ENCODE assay signal across 11 cellular contexts in the genomic region with DNA sequence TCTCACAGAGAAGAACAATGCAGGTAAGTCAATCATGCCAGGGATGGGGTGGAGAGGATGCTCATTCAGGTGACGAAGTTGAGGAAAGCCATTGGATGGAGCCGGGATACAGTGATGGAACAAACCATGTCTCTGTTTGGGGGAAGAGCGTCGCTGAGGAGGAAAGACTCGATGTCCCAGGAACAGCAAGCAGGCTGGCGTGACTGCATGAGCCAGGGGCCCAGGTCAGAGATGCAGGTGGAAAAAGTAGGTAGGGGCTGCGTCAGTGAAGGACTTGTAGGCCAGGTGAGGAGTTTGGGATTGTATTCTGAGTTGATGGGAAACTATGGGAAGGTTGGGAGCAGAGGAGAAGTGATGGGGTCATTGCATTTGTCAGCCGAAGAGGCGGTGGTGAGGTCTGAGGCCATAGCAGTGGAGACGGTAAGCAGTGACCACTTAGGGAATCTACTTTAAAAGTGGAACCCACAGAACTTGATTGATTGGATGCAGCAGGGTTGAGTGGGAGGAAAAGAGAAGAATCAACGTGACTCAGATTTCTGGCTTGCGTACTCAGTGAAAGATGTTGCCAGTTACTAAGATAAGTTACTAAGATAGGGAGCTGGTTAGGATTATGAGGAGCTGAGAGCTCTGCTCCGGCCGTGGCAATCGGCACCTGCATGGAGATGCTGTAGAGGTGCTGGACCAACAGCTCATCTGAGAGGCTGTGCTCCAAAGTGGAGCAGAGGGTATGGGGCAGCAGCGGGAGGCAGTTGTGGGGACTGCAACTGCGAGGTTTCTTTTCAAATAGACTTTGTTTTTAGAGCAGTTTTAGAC. TPM values are rescaled to one million over a fixed set of nuclear protein-coding genes. Genes with fewer than 3 reads are reported as not detected.
DNase-seq lines count a peak whose midpoint lies in the region; ATAC-seq and TF ChIP-seq lines count a peak whose summit lies in the region.
"Had no signal": no experiment of that assay in that cellular context is flagged by ENCODE, and none has a peak within 500 bp of the region (broad histone marks: within the 10 kb centered on the region; RNA-seq: fewer than 3 reads in every experiment).

No MANE protein-coding gene starts in this region.

- peak; percentile 54 for DNase-seq in activated naive CD4-positive, alpha-beta T cell treated with anti-CD3 and anti-CD28 coated beads for 36 hours
- no peak for DNase-seq in activated naive CD4-positive, alpha-beta T cell treated with Interleukin-2 at 50 U/mL for 16 hours
- DNase-seq in RWPE1 (ENCODE audit: low spot score) (peak; percentile 19), body of pancreas (peak in 1 of 4 donors; percentile 30), renal cortical epithelial cell (ENCODE audit: low read depth) (peak; percentile 45), T1000 (lab: John Stamatoyannopoulos, UW) (no peak), suprapubic skin (ENCODE audit: low spot score in 2 of 2) (no peak)
- DNase-seq: NCI-H2029; RPMI8226; stimulated activated CD4-positive, alpha-beta T cell treated with anti-CD3 and anti-CD28 coated beads, Interleukin-12 subunit alpha, Interleukin-12 subunit beta, amount 100 ng/mL, for 4 hours had no signal

- no peaks in the 10 kb centered on the region for H3K27me3 Mint-ChIP-seq in activated naive CD4-positive, alpha-beta T cell treated with anti-CD3 and anti-CD28 coated beads for 36 hours (ENCODE audit: low read depth)

- H3K4me1 ChIP-seq in body of pancreas (no peaks in the 10 kb centered on the region), suprapubic skin (peaks cover 18% of the 10 kb centered on the region)

- H3K9me3 Mint-ChIP-seq in activated naive CD4-positive, alpha-beta T cell treated with anti-CD3 and anti-CD28 coated beads for 36 hours = no peaks in the 10 kb centered on the region

- no peaks in the 10 kb centered on the region for H3K36me3 ChIP-seq in body of pancreas (replicated peaks in 1 of 2; ENCODE audit: insufficient read depth in 1 of 2, low read depth in 2 of 2)
- H3K36me3 ChIP-seq in suprapubic skin = no peaks in the 10 kb centered on the region

- intact Hi-C loops in activated naive CD4-positive, alpha-beta T cell treated with anti-CD3 and anti-CD28 coated beads for 36 hours (cut with micrococcal nuclease) = no loop called here
- intact Hi-C loops in body of pancreas (cut with DNase I) = no loop called here

- peak overlapping the region; percentile 19 for H3K4me3 Mint-ChIP-seq in activated naive CD4-positive, alpha-beta T cell treated with anti-CD3 and anti-CD28 coated beads for 36 hours

- peak overlapping the region; percentile 59 for H3K27ac Mint-ChIP-seq in activated naive CD4-positive, alpha-beta T cell treated with anti-CD3 and anti-CD28 coated beads for 36 hours

- no peak overlapping the region for H3K4me3 ChIP-seq in body of pancreas
- H3K4me3 ChIP-seq in suprapubic skin = no peak overlapping the region

- no peak for TF ChIP-seq EP300 in suprapubic skin (IDR thresholded peaks at IDR 0.05)

- peaks cover 55% of the 10 kb centered on the region for H3K4me1 Mint-ChIP-seq in activated naive CD4-positive, alpha-beta T cell treated with anti-CD3 and anti-CD28 coated beads for 36 hours (ENCODE audit: low read depth)

- TF ChIP-seq CTCF in RWPE1 (conservative IDR thresholded peaks at IDR 0.05; ENCODE audit: low read depth) (no peak), body of pancreas (IDR thresholded peaks at IDR 0.05) (no peak), suprapubic skin (IDR thresholded peaks at IDR 0.05) (no peak)

- CTCF ChIA-PET in activated naive CD4-positive, alpha-beta T cell treated with anti-CD3 and anti-CD28 coated beads for 36 hours (lab: Charles Lee) = interaction anchor here (1.5 to 4.1 kb wide), 4 partner anchors 9 to 24 kb away, joined by 4 to 26 read pairs (median 13); no protein-coding TSS in a partner anchor
- CTCF ChIA-PET in RWPE1 (lab: Yijun Ruan, JAX) = no interaction called here

- H3K27ac ChIP-seq in RWPE1 = no peak overlapping the region
- no peak overlapping the region for H3K27ac ChIP-seq in body of pancreas
- H3K27ac ChIP-seq in suprapubic skin = no peak overlapping the region

- no peak for TF ChIP-seq POLR2A in body of pancreas (IDR thresholded peaks at IDR 0.05)
- TF ChIP-seq POLR2A in suprapubic skin (IDR thresholded peaks at IDR 0.05) = no peak

- H3K36me3 Mint-ChIP-seq in activated naive CD4-positive, alpha-beta T cell treated with anti-CD3 and anti-CD28 coated beads for 36 hours (ENCODE audit: low read depth) = no peaks in the 10 kb centered on the region

- H3K27me3 ChIP-seq in body of pancreas (no peaks in the 10 kb centered on the region), suprapubic skin (no peaks in the 10 kb centered on the region)

- H3K9me3 ChIP-seq in body of pancreas = no peaks in the 10 kb centered on the region
- H3K9me3 ChIP-seq in suprapubic skin = no peaks in the 10 kb centered on the region

- WGBS in body of pancreas, 2 donors = 59 to 63% methylated on average over 17 of the region's 17 CpGs
- WGBS in suprapubic skin = 69% methylated on average over 17 of the region's 17 CpGs

- ATAC-seq in body of pancreas = peak; percentile 38
- no peak for ATAC-seq in HG02798 (IDR thresholded peaks at IDR 0.05; ENCODE audit: poor library complexity, unreplicated experiment)

- POLR2A ChIA-PET in RWPE1 (lab: Yijun Ruan, JAX; ENCODE audit: low non-redundant PET) = no interaction called here

RNA-seq across cellular contexts. Expression of gene IL2RA, which starts 12.5 kb away (rescaled TPM):
- total RNA-seq in activated naive CD4-positive, alpha-beta T cell treated with anti-CD3 and anti-CD28 coated beads for 36 hours = 100 to 1,000 TPM; 443 to 471 TPM
- under 1 TPM; 0.52 to 0.99 TPM for total RNA-seq in body of pancreas
- not detected in 2 replicates for total RNA-seq in renal cortical epithelial cell
- under 1 TPM in 2 of 4 donors, not detected in 2; 0.21 to 0.70 TPM for total RNA-seq in suprapubic skin

RNA-seq across cellular contexts. Expression of gene RBM17, which starts 14.1 kb away (rescaled TPM):
- 100 to 1,000 TPM; 157 to 162 TPM for total RNA-seq in activated naive CD4-positive, alpha-beta T cell treated with anti-CD3 and anti-CD28 coated beads for 36 hours
- total RNA-seq in body of pancreas (10 to 100 TPM; 54.5 to 57.0 TPM), renal cortical epithelial cell (32.0 and 60.3 TPM in 2 replicates), suprapubic skin (10 to 100 TPM; 31.9 to 85.6 (median 42.9) TPM)

Comparison
In these comparisons a context has a peak if more than half of its experiments do, and no peak if none do; other contexts are left out.
1. DNase-seq: peak in activated naive CD4-positive, alpha-beta T cell treated with anti-CD3 and anti-CD28 coated beads for 36 hours (single experiment), RWPE1 (single experiment) and renal cortical epithelial cell (single experiment); none in activated naive CD4-positive, alpha-beta T cell treated with Interleukin-2 at 50 U/mL for 16 hours (single experiment), T1000 (single experiment) and suprapubic skin (0 of 2).
2. RNA of gene IL2RA, which starts 12.5 kb away (total RNA-seq): 443 to 471 TPM in activated naive CD4-positive, alpha-beta T cell treated with anti-CD3 and anti-CD28 coated beads for 36 hours; 0.52 to 0.99 TPM in body of pancreas, 0.21 to 0.70 TPM in suprapubic skin and not detected in renal cortical epithelial cell; every median in the first group is over 100 times any median in the second.